In genomic region chr7:112202819-112203218, GRCh38 we compare ENCODE assay signal across 9 cellular contexts. TPM values are rescaled to one million over a fixed set of nuclear protein-coding genes. Genes with fewer than 3 reads are reported as not detected.
DNase-seq lines count a peak whose midpoint lies in the region; ATAC-seq and TF ChIP-seq lines count a peak whose summit lies in the region.
"Had no signal": no experiment of that assay in that cellular context is flagged by ENCODE, and none has a peak within 500 bp of the region (broad histone marks: within the 10 kb centered on the region; RNA-seq: fewer than 3 reads in every experiment).

No MANE protein-coding gene starts in this region.

- no peak overlapping the region for H3K9ac ChIP-seq in neural progenitor cell

- POLR2A ChIA-PET in MCF 10A (lab: Yijun Ruan, JAX) (interaction anchor here (0.6 to 7.0 kb wide), 12 partner anchors 11 to 783 kb away, joined by 3 to 126 read pairs (median 4); partner anchors contain the start of gene IFRD1), Caco-2 (lab: Charles Lee) (no interaction called here)

- H4K20me1 ChIP-seq in GM23338 (replicated peaks; ENCODE audit: insufficient read depth), result peaks cover 14% of the 10 kb centered on the region
- H4K20me1 ChIP-seq in neural progenitor cell (ENCODE audit: low read depth), result peaks cover 7% of the 10 kb centered on the region

- H3K36me3 ChIP-seq in GM23338 (ENCODE audit: insufficient read depth) (no peaks in the 10 kb centered on the region), neural progenitor cell (no peaks in the 10 kb centered on the region), Caco-2 (ENCODE audit: control insufficient read depth, insufficient read depth, low read length) (no peaks in the 10 kb centered on the region)

- H2AFZ ChIP-seq in GM23338, result no peak overlapping the region
- no peak overlapping the region for H2AFZ ChIP-seq in neural progenitor cell (replicated peaks)

- H3K27ac Mint-ChIP-seq in GM23338 (no peak overlapping the region), MCF 10A (ENCODE audit: low read depth, unreplicated experiment) (no peak overlapping the region), neural progenitor cell (no peak overlapping the region), Caco-2 (ENCODE audit: unreplicated experiment) (no peak overlapping the region)

- H3K4me1 Mint-ChIP-seq in GM23338, result peaks cover 29% of the 10 kb centered on the region
- peaks cover 44% of the 10 kb centered on the region for H3K4me1 Mint-ChIP-seq in MCF 10A (ENCODE audit: insufficient read depth, unreplicated experiment)
- H3K4me1 Mint-ChIP-seq in neural progenitor cell, result peaks cover 29% of the 10 kb centered on the region
- peaks cover 10% of the 10 kb centered on the region for H3K4me1 Mint-ChIP-seq in Caco-2 (ENCODE audit: low read depth, unreplicated experiment)

- H3K27me3 ChIP-seq in GM23338 (ENCODE audit: insufficient read depth), result no peaks in the 10 kb centered on the region
- H3K27me3 ChIP-seq in neural progenitor cell, result peaks cover 8% of the 10 kb centered on the region
- H3K27me3 ChIP-seq in Caco-2 (replicated peaks; ENCODE audit: control insufficient read depth, insufficient read depth, low read length), result no peaks in the 10 kb centered on the region

- no peaks in the 10 kb centered on the region; the same call in 1 of the 3 replicates for H3K9me3 Mint-ChIP-seq in GM23338
- H3K9me3 Mint-ChIP-seq in MCF 10A (ENCODE audit: unreplicated experiment), result no peaks in the 10 kb centered on the region
- no peaks in the 10 kb centered on the region for H3K9me3 Mint-ChIP-seq in neural progenitor cell
- H3K9me3 Mint-ChIP-seq in Caco-2 (ENCODE audit: unreplicated experiment), result no peaks in the 10 kb centered on the region

- CTCF ChIA-PET in MCF 10A (lab: Yijun Ruan, JAX) (interaction anchor here (0.6 to 1.5 kb wide), 8 partner anchors 11 to 450 kb away, joined by 3 to 5 read pairs (median 3); no protein-coding TSS in a partner anchor), Caco-2 (lab: Charles Lee) (no interaction called here)

- H3K9me3 ChIP-seq in neural progenitor cell (ENCODE audit: low read depth) (no peaks in the 10 kb centered on the region), Caco-2 (no peaks in the 10 kb centered on the region)

- H3K27me3 Mint-ChIP-seq in GM23338 (ENCODE audit: insufficient read depth, low read depth, poor library complexity) (peaks cover 6% of the 10 kb centered on the region), MCF 10A (ENCODE audit: insufficient read depth, unreplicated experiment) (no peaks in the 10 kb centered on the region), neural progenitor cell (ENCODE audit: insufficient read depth, low read depth) (peaks cover 4% of the 10 kb centered on the region), Caco-2 (ENCODE audit: insufficient read depth, unreplicated experiment) (peaks cover 16% of the 10 kb centered on the region)

- H3K4me2 ChIP-seq in GM23338 (peak overlapping the region; percentile 23; the same call in 1 of the 2 replicates), neural progenitor cell (no peak overlapping the region)

- intact Hi-C loops in MCF 10A (cut with micrococcal nuclease), result loop anchor here (5.0 kb wide), 1 partner anchor 441 kb away; no protein-coding TSS in a partner anchor
- intact Hi-C loops in Caco-2 (cut with micrococcal nuclease; ENCODE audit: unreplicated experiment), result no loop called here

- no peak overlapping the region for H3K4me3 ChIP-seq in GM23338
- H3K4me3 ChIP-seq in neural progenitor cell, result no peak overlapping the region
- H3K4me3 ChIP-seq in Caco-2 (ENCODE audit: low read depth, low read length), result no peak overlapping the region

- no peaks in the 10 kb centered on the region for H3K9me2 ChIP-seq in GM23338 (ENCODE audit: insufficient read depth)

- no peaks in the 10 kb centered on the region; the same call in 1 of the 3 replicates for H3K36me3 Mint-ChIP-seq in GM23338 (ENCODE audit: low read depth)
- no peaks in the 10 kb centered on the region for H3K36me3 Mint-ChIP-seq in MCF 10A (ENCODE audit: insufficient read depth, unreplicated experiment)
- H3K36me3 Mint-ChIP-seq in neural progenitor cell, result no peaks in the 10 kb centered on the region
- peaks cover 16% of the 10 kb centered on the region for H3K36me3 Mint-ChIP-seq in Caco-2 (ENCODE audit: insufficient read depth, unreplicated experiment)

- TF ChIP-seq CTCF in GM23338 (conservative IDR thresholded peaks at IDR 0.05; ENCODE audit: low read depth in 2 of 2) (no peak), MCF 10A (IDR thresholded peaks at IDR 0.05; ENCODE audit: unreplicated experiment) (no peak), neural progenitor cell (IDR thresholded peaks at IDR 0.05) (no peak), Caco-2 (IDR thresholded peaks at IDR 0.05; ENCODE audit: insufficient read depth in 1 of 2, low read depth in 1 of 2, low read length in 1 of 2, severe bottlenecking in 1 of 2, unreplicated experiment in 1 of 2) (no peak)

- H3K27ac ChIP-seq in GM23338 (ENCODE audit: low read depth), result no peak overlapping the region
- H3K27ac ChIP-seq in neural progenitor cell, result no peak overlapping the region
- H3K27ac ChIP-seq: VCaP had no signal

- H3F3A ChIP-seq in GM23338 (replicated peaks; ENCODE audit: low read depth) (no peaks in the 10 kb centered on the region), neural progenitor cell (ENCODE audit: low read depth) (peaks cover 19% of the 10 kb centered on the region)

- ATAC-seq in GM23338 (no peak), HG03571 (IDR thresholded peaks at IDR 0.05; ENCODE audit: unreplicated experiment) (no peak)

- BruUV-seq in MCF 10A (replicated peaks; lab: Mats Ljungman, UMichigan) (no TSS peak), Caco-2 (replicated peaks; lab: Mats Ljungman, UMichigan) (no TSS peak)

- DNase-seq in GM23338 (ENCODE audit: low spot score) (no peak), NCI-H2029 (lab: John Stamatoyannopoulos, UW) (peak; percentile 36), MCF 10A (ENCODE audit: unreplicated experiment) (peak; percentile 74), neural progenitor cell (ENCODE audit: low spot score) (no peak), midbrain (lab: John Stamatoyannopoulos, UW) (no peak), Caco-2 (no peak), NCI-H526 treated with DMSO at 0.1 percent for 48 hours (lab: John Stamatoyannopoulos, UW) (no peak)

- peaks cover 23% of the 10 kb centered on the region for H3K4me1 ChIP-seq in GM23338 (ENCODE audit: insufficient read depth)
- peaks cover 15% of the 10 kb centered on the region for H3K4me1 ChIP-seq in neural progenitor cell
- no peaks in the 10 kb centered on the region for H3K4me1 ChIP-seq in Caco-2

- H3K4me3 Mint-ChIP-seq in GM23338, result no peak overlapping the region
- H3K4me3 Mint-ChIP-seq in MCF 10A (ENCODE audit: unreplicated experiment), result peak overlapping the region; percentile 34
- peak overlapping the region; percentile 39 for H3K4me3 Mint-ChIP-seq in neural progenitor cell
- no peak overlapping the region for H3K4me3 Mint-ChIP-seq in Caco-2 (ENCODE audit: unreplicated experiment)

- H3K79me2 ChIP-seq in GM23338 (replicated peaks; ENCODE audit: insufficient read depth) (peaks cover 90% of the 10 kb centered on the region), neural progenitor cell (ENCODE audit: low read depth) (peaks cover 45% of the 10 kb centered on the region)

TF ChIP-seq in GM23338, 12 proteins besides CTCF, POLR2A, EP300 and RAD21:
- TF ChIP-seq EZH2phosphoT487 (IDR thresholded peaks at IDR 0.05; ENCODE audit: unreplicated experiment) (no peak), POLR2AphosphoS5 (IDR thresholded peaks at IDR 0.05; ENCODE audit: low read depth) (no peak), ZNF331 (CRISPR knock-in tag; IDR thresholded peaks at IDR 0.05; ENCODE audit: low read depth) (no peak)

RNA-seq across cellular contexts. Expression of gene DOCK4, which starts 3.4 kb away (rescaled TPM):
- 33.8 and 38.8 TPM in 2 replicates for total RNA-seq in GM23338 (2014; rRNA removed; shearing (Covaris generic))
- polyA plus RNA-seq in GM23338 (2016; fragmentation: Nextera tagmentation; extraction: Ambion mirVana), result 6.3 and 6.8 TPM in 2 replicates
- 28.0 and 31.4 TPM in 2 replicates for total RNA-seq in MCF 10A (2022)
- 9.6 and 11.4 TPM in 2 replicates for total RNA-seq in neural progenitor cell (ENCODE audit: low replicate concordance)
- total RNA-seq in Caco-2 (2022), result 2.0 and 2.7 TPM in 2 replicates

RNA-seq across cellular contexts. Expression of gene ZNF277, which starts 3.7 kb away (rescaled TPM):
- 22.5 and 25.4 TPM in 2 replicates for total RNA-seq in GM23338 (2014; rRNA removed; shearing (Covaris generic))
- polyA plus RNA-seq in GM23338 (2016; fragmentation: Nextera tagmentation; extraction: Ambion mirVana), result 28.9 and 30.0 TPM in 2 replicates
- 17.1 and 19.9 TPM in 2 replicates for total RNA-seq in MCF 10A (2022)
- 31.9 and 55.5 TPM in 2 replicates for total RNA-seq in neural progenitor cell (ENCODE audit: low replicate concordance)
- 22.8 and 23.2 TPM in 2 replicates for total RNA-seq in Caco-2 (2022)

Comparison
In these comparisons a context has a peak if more than half of its experiments do, and no peak if none do; other contexts are left out.
1. DNase-seq: peak in NCI-H2029 (single experiment) and MCF 10A (single experiment); none in GM23338 (single experiment), neural progenitor cell (single experiment), midbrain (single experiment), Caco-2 (0 of 2) and NCI-H526 treated with DMSO at 0.1 percent for 48 hours (single experiment).
2. H3K4me3 Mint-ChIP-seq: peak in MCF 10A (single experiment) and neural progenitor cell (single experiment); none in GM23338 (single experiment) and Caco-2 (single experiment).